ENCODE assay signal across 15 cellular contexts in the genomic region with DNA sequence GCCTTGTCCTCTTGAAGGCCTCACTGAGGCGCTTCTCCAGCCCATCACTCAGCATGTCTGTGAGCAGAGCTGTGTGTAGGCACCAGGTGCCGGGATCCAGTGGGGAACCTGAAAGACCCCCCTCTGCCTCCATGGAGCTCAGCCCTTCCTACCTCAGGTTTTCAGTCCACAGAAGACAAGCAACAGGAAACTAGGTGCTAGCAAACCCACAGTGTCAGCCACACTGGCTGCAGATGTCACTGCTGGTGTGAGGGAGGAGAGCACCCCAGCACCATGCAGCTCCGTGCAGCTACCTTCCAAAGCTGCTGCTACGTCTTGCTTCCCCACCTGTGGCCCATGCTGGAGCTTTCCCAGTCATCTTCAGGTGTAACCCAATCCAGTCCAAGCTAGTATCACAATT. TPM values are rescaled to one million over a fixed set of nuclear protein-coding genes. Genes with fewer than 3 reads are reported as not detected.
DNase-seq lines count a peak whose midpoint lies in the region; ATAC-seq and TF ChIP-seq lines count a peak whose summit lies in the region.
"Had no signal": no experiment of that assay in that cellular context is flagged by ENCODE, and none has a peak within 500 bp of the region (broad histone marks: within the 10 kb centered on the region; RNA-seq: fewer than 3 reads in every experiment).

No MANE protein-coding gene starts in this region.

- H3K27ac Mint-ChIP-seq in CD4-positive, alpha-beta T cell = peak overlapping the region; percentile 98
- H3K27ac Mint-ChIP-seq in activated T-cell treated with anti-CD3 and anti-CD28 coated beads, Interleukin-2, amount 50 U/mL, for 24 hours = peak overlapping the region; percentile 95
- H3K27ac Mint-ChIP-seq in naive B cell = peak overlapping the region in 4 of 6 donors; percentile 42 to 89 (median 77)

- H3K27me3 Mint-ChIP-seq in CD4-positive, alpha-beta T cell = no peaks in the 10 kb centered on the region
- H3K27me3 Mint-ChIP-seq in activated T-cell treated with anti-CD3 and anti-CD28 coated beads, Interleukin-2, amount 50 U/mL, for 24 hours = no peaks in the 10 kb centered on the region
- H3K27me3 Mint-ChIP-seq in naive B cell = no peaks in the 10 kb centered on the region

- H3K4me3 Mint-ChIP-seq in CD4-positive, alpha-beta T cell = peak overlapping the region; percentile 79
- H3K4me3 Mint-ChIP-seq in activated T-cell treated with anti-CD3 and anti-CD28 coated beads, Interleukin-2, amount 50 U/mL, for 24 hours = peak overlapping the region; percentile 61
- peak overlapping the region in 5 of 8 donors; percentile 28 to 68 (median 47) for H3K4me3 Mint-ChIP-seq in naive B cell

- CTCF ChIA-PET in CD4-positive, alpha-beta T cell (lab: Charles Lee) = interaction anchor here (0.6 to 2.1 kb wide), 5 partner anchors 9 to 39 kb away, joined by 3 to 7 read pairs (median 6); no protein-coding TSS in a partner anchor

- TF ChIP-seq CTCF in CD4-positive, alpha-beta T cell (IDR thresholded peaks at IDR 0.05) = no peak
- no peak for TF ChIP-seq CTCF in HL-60 (IDR thresholded peaks at IDR 0.05; ENCODE audit: insufficient read depth, low read length)
- TF ChIP-seq CTCF in ascending aorta (IDR thresholded peaks at IDR 0.05) = no peak

- no peaks in the 10 kb centered on the region for H3K27me3 ChIP-seq in CD4-positive, alpha-beta T cell (ENCODE audit: control insufficient read depth, insufficient read depth, low read length)
- H3K27me3 ChIP-seq in HL-60 (ENCODE audit: insufficient read depth, poor library complexity, severe bottlenecking) (no peaks in the 10 kb centered on the region), ascending aorta (no peaks in the 10 kb centered on the region)
- H3K27me3 ChIP-seq: BE2C had no signal

- DNase-seq in CD4-positive, alpha-beta T cell = peak; percentile 28 to 58 (median 44)
- DNase-seq in HL-60 (ENCODE audit: low read depth in 1 of 2, low spot score in 1 of 2) (no peak), naive B cell (no peak), amygdala (lab: John Stamatoyannopoulos, UW) (no peak), NCI-H187 treated with DMSO at 0.1 percent for 48 hours (lab: John Stamatoyannopoulos, UW) (no peak), ascending aorta (ENCODE audit: low spot score in 2 of 2) (no peak), COR-L47 (lab: John Stamatoyannopoulos, UW) (no peak)
- DNase-seq in activated T-cell treated with anti-CD3 and anti-CD28 coated beads, Interleukin-2, amount 50 U/mL, for 24 hours = peak; percentile 62
- DNase-seq: BE2C, GDM1, head of caudate nucleus, NCI-H1092 treated with DMSO at 0.1 percent for 48 hours, nucleus accumbens had no signal

- peak overlapping the region; percentile 46 for H3K27ac ChIP-seq in CD4-positive, alpha-beta T cell (ENCODE audit: low read depth, low read length)
- peak overlapping the region; percentile 64; the same call in 1 of the 2 replicates for H3K27ac ChIP-seq in HL-60 (replicated peaks)
- no peak overlapping the region for H3K27ac ChIP-seq in ascending aorta

- intact Hi-C loops in CD4-positive, alpha-beta T cell (cut with DNase I, micrococcal nuclease) = loop anchor here (2.0 to 5.0 kb wide), 2 partner anchors 16 to 41 kb away; no protein-coding TSS in a partner anchor
- intact Hi-C loops in ascending aorta (cut with DNase I) = no loop called here

- no peaks in the 10 kb centered on the region for H3K9me3 Mint-ChIP-seq in CD4-positive, alpha-beta T cell
- H3K9me3 Mint-ChIP-seq in activated T-cell treated with anti-CD3 and anti-CD28 coated beads, Interleukin-2, amount 50 U/mL, for 24 hours = no peaks in the 10 kb centered on the region
- H3K9me3 Mint-ChIP-seq in naive B cell = no peaks in the 10 kb centered on the region

- H3K36me3 ChIP-seq in ascending aorta = no peaks in the 10 kb centered on the region
- H3K36me3 ChIP-seq: BE2C had no signal

- H3K4me3 ChIP-seq in HL-60 (replicated peaks; ENCODE audit: insufficient read depth, low read length) (no peak overlapping the region), ascending aorta (no peak overlapping the region)

- H3K4me1 ChIP-seq in ascending aorta = peaks cover 0 to 9% of the 10 kb centered on the region in 2 donors

- H3K36me3 Mint-ChIP-seq in CD4-positive, alpha-beta T cell (ENCODE audit: low read depth) = peaks cover 53% of the 10 kb centered on the region
- peaks cover 58% of the 10 kb centered on the region for H3K36me3 Mint-ChIP-seq in activated T-cell treated with anti-CD3 and anti-CD28 coated beads, Interleukin-2, amount 50 U/mL, for 24 hours (ENCODE audit: low read depth)
- H3K36me3 Mint-ChIP-seq in naive B cell = no peaks in the 10 kb centered on the region

- ATAC-seq in CD4-positive, alpha-beta T cell (ENCODE audit: poor library complexity) = peak; percentile 71
- no peak for ATAC-seq in naive B cell (ENCODE audit: low read depth in 2 of 2)
- ATAC-seq: left lobe of liver, Right ventricle myocardium inferior had no signal

- no peaks in the 10 kb centered on the region for H3K9me3 ChIP-seq in CD4-positive, alpha-beta T cell (ENCODE audit: control insufficient read depth, low read length)
- H3K9me3 ChIP-seq in ascending aorta = no peaks in the 10 kb centered on the region
- H3K9me3 ChIP-seq: BE2C had no signal

- POLR2A ChIA-PET in CD4-positive, alpha-beta T cell (lab: Charles Lee) = interaction anchor here (0.7 to 8.5 kb wide), 7 partner anchors 9 to 28 kb away, joined by 3 to 124 read pairs (median 5); a partner anchor contains a TSS

- peaks cover 83% of the 10 kb centered on the region for H3K4me1 Mint-ChIP-seq in CD4-positive, alpha-beta T cell (ENCODE audit: low read depth)
- peaks cover 92% of the 10 kb centered on the region for H3K4me1 Mint-ChIP-seq in activated T-cell treated with anti-CD3 and anti-CD28 coated beads, Interleukin-2, amount 50 U/mL, for 24 hours (ENCODE audit: low read depth)
- peaks cover 69 to 78% (median 70%) of the 10 kb centered on the region in 3 donors for H3K4me1 Mint-ChIP-seq in naive B cell

RNA-seq across cellular contexts. Expression of a gene that starts 17.9 kb away (rescaled TPM):
- 10 to 100 TPM; 79.4 to 82.7 TPM for total RNA-seq in CD4-positive, alpha-beta T cell
- polyA plus RNA-seq in naive B cell (ENCODE audit: low read depth in 6 of 6) = 10 to 100 TPM; 15.6 to 34.1 (median 24.1) TPM
- total RNA-seq in ascending aorta = 14.6 TPM

RNA-seq across cellular contexts. Expression of a gene that starts 58.0 kb away (rescaled TPM):
- total RNA-seq in CD4-positive, alpha-beta T cell = 10 to 100 TPM; 14.7 to 15.5 TPM
- polyA plus RNA-seq in naive B cell (ENCODE audit: low read depth in 6 of 6) = 100 to 1,000 TPM; 418 to 685 (median 569) TPM
- total RNA-seq in ascending aorta = 98.2 TPM

Comparison
In these comparisons a context has a peak if more than half of its experiments do, and no peak if none do; other contexts are left out.
1. DNase-seq: peak in CD4-positive, alpha-beta T cell (10 of 10) and activated T-cell treated with anti-CD3 and anti-CD28 coated beads, Interleukin-2, amount 50 U/mL, for 24 hours (single experiment); none in HL-60 (0 of 2), naive B cell (single experiment), amygdala (0 of 56), NCI-H187 treated with DMSO at 0.1 percent for 48 hours (single experiment), ascending aorta (0 of 2) and COR-L47 (single experiment).
2. H3K27ac ChIP-seq: peak in CD4-positive, alpha-beta T cell (single experiment) and HL-60 (single experiment); none in ascending aorta (0 of 2).
3. Peak in every context shown above with its lines, with median percentiles within 50 percentile points of each other: H3K27ac Mint-ChIP-seq and H3K4me3 Mint-ChIP-seq.